In the genomic region with DNA sequence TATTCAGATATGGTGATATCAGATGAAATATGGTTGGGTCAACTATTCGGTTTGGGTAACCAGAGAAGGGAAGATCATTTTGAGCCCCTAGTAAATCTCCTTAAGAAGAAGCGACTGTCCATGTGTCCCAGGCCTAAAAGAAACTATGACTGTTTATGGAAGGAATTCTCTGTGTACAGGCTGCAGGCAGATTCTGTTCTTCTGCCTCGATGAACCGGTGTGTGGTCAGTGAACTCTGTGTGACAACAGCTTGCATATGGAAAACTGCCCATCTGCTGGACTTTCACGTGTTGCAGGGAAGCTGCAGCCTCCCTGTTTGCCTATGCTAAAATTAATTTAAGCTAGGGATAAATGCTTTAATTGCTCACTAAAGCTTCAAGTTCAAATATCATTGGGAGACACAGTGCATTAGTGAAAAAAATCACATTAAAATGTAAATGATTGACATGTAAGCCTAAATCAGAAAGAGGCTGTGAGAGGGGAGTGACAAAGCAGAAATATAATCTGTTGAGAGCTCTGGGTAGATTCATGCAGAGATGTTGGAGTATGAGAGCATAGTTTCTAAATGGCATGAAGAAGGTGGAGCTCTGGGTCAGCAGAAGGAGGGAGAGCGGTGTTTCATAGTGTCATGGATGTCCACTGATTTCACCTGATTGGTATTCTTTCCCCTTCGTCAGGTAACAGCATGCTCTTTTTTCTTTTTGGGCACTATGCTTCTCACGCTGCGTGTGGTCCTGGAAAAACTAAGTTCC, we compare ENCODE assay signal across 20 cellular contexts.
DNase-seq lines count a peak whose midpoint lies in the region; TF ChIP-seq lines count a peak whose summit lies in the region.
"Had no signal": no experiment of that assay in that cellular context is flagged by ENCODE, and none has a peak within 500 bp of the region (broad histone marks: within the 10 kb centered on the region; RNA-seq: fewer than 3 reads in every experiment).

No MANE protein-coding gene starts in this region.

- peaks cover 3% of the 10 kb centered on the region for H3K9me3 ChIP-seq in adipocyte (ENCODE audit: control insufficient read depth, low read length)
- no peaks in the 10 kb centered on the region for H3K9me3 ChIP-seq in endocrine pancreas (ENCODE audit: control insufficient read depth, low read length)
- H3K9me3 ChIP-seq in neural cell (ENCODE audit: low read length), result no peaks in the 10 kb centered on the region
- H3K9me3 ChIP-seq: BE2C had no signal

- no peak overlapping the region for H3K9ac ChIP-seq in adipocyte (ENCODE audit: low read length)
- H3K9ac ChIP-seq in endocrine pancreas (ENCODE audit: control insufficient read depth, insufficient read depth, low read length), result no peak overlapping the region
- H3K9ac ChIP-seq in neural cell (ENCODE audit: low read length), result no peak overlapping the region

- H3K27me3 ChIP-seq in adipocyte (replicated peaks; ENCODE audit: control insufficient read depth, insufficient read depth, low read length), result peaks cover 4% of the 10 kb centered on the region
- H3K27me3 ChIP-seq in endocrine pancreas (ENCODE audit: control insufficient read depth, insufficient read depth, low read length), result no peaks in the 10 kb centered on the region
- no peaks in the 10 kb centered on the region for H3K27me3 ChIP-seq in neural cell (ENCODE audit: insufficient read depth, low read depth, low read length)
- H3K27me3 ChIP-seq: BE2C had no signal

- H3K79me2 ChIP-seq in neural cell (replicated peaks; ENCODE audit: insufficient read depth, low read length), result no peaks in the 10 kb centered on the region

- no peaks in the 10 kb centered on the region for H3F3A ChIP-seq in neural cell (ENCODE audit: insufficient read depth, low read length, poor library complexity, severe bottlenecking)

- peak overlapping the region; percentile 49 for H3K4me2 ChIP-seq in neural cell (ENCODE audit: low read length)

- H3K4me1 ChIP-seq in adipocyte (ENCODE audit: control insufficient read depth, insufficient read depth, low read length), result peaks cover 2% of the 10 kb centered on the region
- peaks cover 15% of the 10 kb centered on the region for H3K4me1 ChIP-seq in endocrine pancreas (ENCODE audit: control insufficient read depth, insufficient read depth, low read length)
- H3K4me1 ChIP-seq: BE2C had no signal

- no peaks in the 10 kb centered on the region for H4K20me1 ChIP-seq in neural cell (ENCODE audit: insufficient read depth)

- no peak for TF ChIP-seq RAD21 in neural cell (conservative IDR thresholded peaks at IDR 0.05)

- TF ChIP-seq CTCF in neural cell (IDR thresholded peaks at IDR 0.05; ENCODE audit: poor library complexity, severe bottlenecking), result no peak

- no peak overlapping the region for H3K27ac ChIP-seq in neural cell (ENCODE audit: low read length)

- H3K36me3 ChIP-seq in adipocyte (ENCODE audit: control insufficient read depth, insufficient read depth, low read length, severe bottlenecking) (no peaks in the 10 kb centered on the region), endocrine pancreas (ENCODE audit: control insufficient read depth, insufficient read depth, low read length) (no peaks in the 10 kb centered on the region), neural cell (ENCODE audit: insufficient read depth, low read length) (no peaks in the 10 kb centered on the region)
- H3K36me3 ChIP-seq: BE2C had no signal

- no peaks in the 10 kb centered on the region for H3K9me2 ChIP-seq in neural cell (ENCODE audit: insufficient read depth, low read length)

- no peak for TF ChIP-seq EP300 in neural cell (conservative IDR thresholded peaks at IDR 0.05; ENCODE audit: poor library complexity, severe bottlenecking)

- H3K4me3 ChIP-seq in adipocyte (ENCODE audit: low read length), result no peak overlapping the region
- H3K4me3 ChIP-seq in endocrine pancreas (ENCODE audit: control insufficient read depth, insufficient read depth, low read length), result peak overlapping the region; percentile 19
- no peak overlapping the region for H3K4me3 ChIP-seq in neural cell (ENCODE audit: low read length)

- no peak overlapping the region for H2AFZ ChIP-seq in neural cell (ENCODE audit: low read depth, low read length)

- DNase-seq in EH (ENCODE audit: low read depth), result peak; percentile 30
- peak; percentile 38 for DNase-seq in adipocyte (ENCODE audit: low read depth)
- no peak for DNase-seq in nucleus accumbens (lab: John Stamatoyannopoulos, UW)
- no peak for DNase-seq in NCI-H510A treated with DMSO at 0.1 percent for 48 hours (lab: John Stamatoyannopoulos, UW)
- no peak for DNase-seq in GDM1 (lab: John Stamatoyannopoulos, UW)
- no peak for DNase-seq in activated CD4-positive, alpha-beta T cell treated with anti-CD3 and anti-CD28 coated beads, Interleukin-2, amount 50 U/mL, for 48 hours
- DNase-seq: 8988T; BE2C; CD4-positive, alpha-beta T cell; DMS53; GOT3; KG1; NCI-H1417 treated with DMSO at 0.1 percent for 48 hours; NCI-H2029; NCI-H2171; NCI-H446 treated with DMSO at 0.1 percent for 48 hours; RPMI8226; SIG-M5 had no signal

TF ChIP-seq in neural cell, 6 proteins besides CTCF, POLR2A, EP300 and RAD21:
- no peak for TF ChIP-seq MXI1 (conservative IDR thresholded peaks at IDR 0.05; ENCODE audit: poor library complexity, severe bottlenecking)
- TF ChIP-seq, protein P1, sequence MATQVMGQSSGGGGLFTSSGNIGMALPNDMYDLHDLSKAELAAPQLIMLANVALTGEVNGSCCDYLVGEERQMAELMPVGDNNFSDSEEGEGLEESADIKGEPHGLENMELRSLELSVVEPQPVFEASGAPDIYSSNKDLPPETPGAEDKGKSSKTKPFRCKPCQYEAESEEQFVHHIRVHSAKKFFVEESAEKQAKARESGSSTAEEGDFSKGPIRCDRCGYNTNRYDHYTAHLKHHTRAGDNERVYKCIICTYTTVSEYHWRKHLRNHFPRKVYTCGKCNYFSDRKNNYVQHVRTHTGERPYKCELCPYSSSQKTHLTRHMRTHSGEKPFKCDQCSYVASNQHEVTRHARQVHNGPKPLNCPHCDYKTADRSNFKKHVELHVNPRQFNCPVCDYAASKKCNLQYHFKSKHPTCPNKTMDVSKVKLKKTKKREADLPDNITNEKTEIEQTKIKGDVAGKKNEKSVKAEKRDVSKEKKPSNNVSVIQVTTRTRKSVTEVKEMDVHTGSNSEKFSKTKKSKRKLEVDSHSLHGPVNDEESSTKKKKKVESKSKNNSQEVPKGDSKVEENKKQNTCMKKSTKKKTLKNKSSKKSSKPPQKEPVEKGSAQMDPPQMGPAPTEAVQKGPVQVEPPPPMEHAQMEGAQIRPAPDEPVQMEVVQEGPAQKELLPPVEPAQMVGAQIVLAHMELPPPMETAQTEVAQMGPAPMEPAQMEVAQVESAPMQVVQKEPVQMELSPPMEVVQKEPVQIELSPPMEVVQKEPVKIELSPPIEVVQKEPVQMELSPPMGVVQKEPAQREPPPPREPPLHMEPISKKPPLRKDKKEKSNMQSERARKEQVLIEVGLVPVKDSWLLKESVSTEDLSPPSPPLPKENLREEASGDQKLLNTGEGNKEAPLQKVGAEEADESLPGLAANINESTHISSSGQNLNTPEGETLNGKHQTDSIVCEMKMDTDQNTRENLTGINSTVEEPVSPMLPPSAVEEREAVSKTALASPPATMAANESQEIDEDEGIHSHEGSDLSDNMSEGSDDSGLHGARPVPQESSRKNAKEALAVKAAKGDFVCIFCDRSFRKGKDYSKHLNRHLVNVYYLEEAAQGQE (IDR thresholded peaks at IDR 0.05; ENCODE audit: borderline replicate concordance), result no peak
- TF ChIP-seq POLR2AphosphoS5 (IDR thresholded peaks at IDR 0.05), result no peak
- no peak for TF ChIP-seq SMC3 (conservative IDR thresholded peaks at IDR 0.05; ENCODE audit: poor library complexity)
- no peak for TF ChIP-seq TAF1 (IDR thresholded peaks at IDR 0.05; ENCODE audit: low read depth)
- TF ChIP-seq EZH2 (IDR thresholded peaks at IDR 0.05; ENCODE audit: borderline replicate concordance, insufficient read depth, low read length, poor library complexity, severe bottlenecking), result no peak

Comparison
In these comparisons a context has a peak if more than half of its experiments do, and no peak if none do; other contexts are left out.
1. DNase-seq: peak in EH (single experiment) and adipocyte (single experiment); none in nucleus accumbens (0 of 56), NCI-H510A treated with DMSO at 0.1 percent for 48 hours (single experiment), GDM1 (single experiment) and activated CD4-positive, alpha-beta T cell treated with anti-CD3 and anti-CD28 coated beads, Interleukin-2, amount 50 U/mL, for 48 hours (0 of 2).